Comparison of ENCODE assay signal across 2 cellular contexts in the genomic region with DNA sequence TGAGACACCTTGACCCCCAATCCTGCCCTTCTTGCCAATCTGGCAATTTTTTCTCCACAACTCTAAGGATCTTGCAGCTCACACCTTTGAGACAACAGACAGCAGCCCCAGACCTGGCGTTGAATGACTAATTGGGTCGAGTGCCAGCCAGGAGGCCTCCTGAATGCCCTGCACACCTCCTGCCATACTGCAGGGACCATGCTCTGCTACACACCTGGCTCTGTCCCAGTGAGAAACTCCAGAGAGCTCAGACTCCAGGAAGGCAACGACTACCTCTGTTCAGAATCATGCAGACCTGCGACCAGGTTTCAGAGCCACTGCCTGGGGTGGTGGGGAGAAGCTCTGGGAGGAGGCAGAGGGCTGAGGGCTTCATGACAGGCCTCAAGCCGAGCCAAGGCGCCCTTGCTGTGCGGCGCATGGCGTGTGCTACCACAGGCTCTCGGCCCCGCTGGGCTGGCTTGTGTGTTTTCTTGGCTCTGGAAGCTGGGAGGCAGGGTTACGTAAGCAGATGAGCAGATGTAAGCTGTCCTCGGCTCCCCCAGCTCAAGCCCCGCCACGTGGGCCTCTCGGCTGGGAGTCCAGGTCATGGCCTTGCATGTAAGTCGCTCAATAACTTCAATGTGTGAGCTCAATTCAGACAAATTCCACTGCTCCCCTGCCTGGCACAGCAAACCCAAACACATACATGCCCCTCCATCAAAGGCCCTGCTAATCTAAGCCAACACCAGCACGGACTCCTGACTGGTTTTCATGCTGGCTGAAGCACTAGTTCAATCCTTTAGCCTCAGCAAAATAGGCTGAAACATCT.
TF ChIP-seq lines count a peak whose summit lies in the region.

No MANE protein-coding gene starts in this region.

TF ChIP-seq in K562, 482 proteins besides CTCF, POLR2A, EP300 and RAD21 (continued from another document and continues in another):
- TF ChIP-seq ZNF407 (IDR thresholded peaks at IDR 0.05; ENCODE audit: low read depth) (no peak), SRSF1 (IDR thresholded peaks at IDR 0.05; ENCODE audit: low read depth, low read length) (no peak), L3MBTL2 (IDR thresholded peaks at IDR 0.05) (peak; percentile 42; the same call in 1 of the 2 replicates), TAF7 (tag; IDR thresholded peaks at IDR 0.05) (no peak), JUND (IDR thresholded peaks at IDR 0.05; ENCODE audit: borderline replicate concordance, low read depth, low read length) (no peak), JUND (tag; IDR thresholded peaks at IDR 0.05; ENCODE audit: borderline replicate concordance, low read depth, low read length) (no peak), ZBTB33 (CRISPR knock-in tag; IDR thresholded peaks at IDR 0.05) (peak; percentile 45; the same call in 1 of the 2 replicates)
- TF ChIP-seq, protein P1, sequence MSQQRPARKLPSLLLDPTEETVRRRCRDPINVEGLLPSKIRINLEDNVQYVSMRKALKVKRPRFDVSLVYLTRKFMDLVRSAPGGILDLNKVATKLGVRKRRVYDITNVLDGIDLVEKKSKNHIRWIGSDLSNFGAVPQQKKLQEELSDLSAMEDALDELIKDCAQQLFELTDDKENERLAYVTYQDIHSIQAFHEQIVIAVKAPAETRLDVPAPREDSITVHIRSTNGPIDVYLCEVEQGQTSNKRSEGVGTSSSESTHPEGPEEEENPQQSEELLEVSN (IDR thresholded peaks at IDR 0.05; ENCODE audit: borderline replicate concordance in 1 of 2, extremely low read depth in 1 of 2, insufficient read depth in 1 of 2, insufficient read length in 1 of 2, low read depth in 1 of 2, low read length in 1 of 2, poor library complexity in 1 of 2, severe bottlenecking in 1 of 2) = peak in 1 of 2 experiments; percentile 30
- TF ChIP-seq, protein P2, sequence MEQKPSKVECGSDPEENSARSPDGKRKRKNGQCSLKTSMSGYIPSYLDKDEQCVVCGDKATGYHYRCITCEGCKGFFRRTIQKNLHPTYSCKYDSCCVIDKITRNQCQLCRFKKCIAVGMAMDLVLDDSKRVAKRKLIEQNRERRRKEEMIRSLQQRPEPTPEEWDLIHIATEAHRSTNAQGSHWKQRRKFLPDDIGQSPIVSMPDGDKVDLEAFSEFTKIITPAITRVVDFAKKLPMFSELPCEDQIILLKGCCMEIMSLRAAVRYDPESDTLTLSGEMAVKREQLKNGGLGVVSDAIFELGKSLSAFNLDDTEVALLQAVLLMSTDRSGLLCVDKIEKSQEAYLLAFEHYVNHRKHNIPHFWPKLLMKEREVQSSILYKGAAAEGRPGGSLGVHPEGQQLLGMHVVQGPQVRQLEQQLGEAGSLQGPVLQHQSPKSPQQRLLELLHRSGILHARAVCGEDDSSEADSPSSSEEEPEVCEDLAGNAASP (IDR thresholded peaks at IDR 0.05) = no peak

TF ChIP-seq in liver, 16 proteins besides CTCF, POLR2A, EP300 and RAD21 (continued from another document):
- TF ChIP-seq REST (IDR thresholded peaks at IDR 0.05) = no peak
- TF ChIP-seq, protein P3, sequence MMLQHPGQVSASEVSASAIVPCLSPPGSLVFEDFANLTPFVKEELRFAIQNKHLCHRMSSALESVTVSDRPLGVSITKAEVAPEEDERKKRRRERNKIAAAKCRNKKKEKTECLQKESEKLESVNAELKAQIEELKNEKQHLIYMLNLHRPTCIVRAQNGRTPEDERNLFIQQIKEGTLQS (IDR thresholded peaks at IDR 0.05) = peak; percentile 78
- peak; percentile 40 for TF ChIP-seq HNF4G (IDR thresholded peaks at IDR 0.05)
- peak; percentile 93 for TF ChIP-seq SP1 (IDR thresholded peaks at IDR 0.05)
- peak in 1 of 2 donors; percentile 78 for TF ChIP-seq EGR1 (IDR thresholded peaks at IDR 0.05; ENCODE audit: low read depth in 2 of 2)
- TF ChIP-seq ZBTB33 (IDR thresholded peaks at IDR 0.05) = peak; percentile 89
